Comparison of ENCODE assay signal across 9 cellular contexts in genomic region chr10:71241114-71241898, GRCh38. TPM values are rescaled to one million over a fixed set of nuclear protein-coding genes. Genes with fewer than 3 reads are reported as not detected.
A peak's percentile ranks its signal among the peaks of the same experiment; 100 is the strongest.
DNase-seq lines count a peak whose midpoint lies in the region; ATAC-seq, FAIRE-seq and TF ChIP-seq lines count a peak whose summit lies in the region.
"Had no signal": no experiment of that assay in that cellular context is flagged by ENCODE, and none has a peak within 500 bp of the region (broad histone marks: within the 10 kb centered on the region; RNA-seq: fewer than 3 reads in every experiment).

No MANE protein-coding gene starts in this region.

- H3K36me3 ChIP-seq in K562 (ENCODE audit: control insufficient read depth, insufficient read depth, low read length), result no peaks in the 10 kb centered on the region
- no peaks in the 10 kb centered on the region for H3K36me3 ChIP-seq in tibial artery
- H3K36me3 ChIP-seq in H7 (replicated peaks; ENCODE audit: control insufficient read depth, insufficient read depth, low read length), result no peaks in the 10 kb centered on the region

- 44% methylated on average over 11 of the region's 11 CpGs for WGBS in K562 (ENCODE audit: insufficient coverage, low coverage, missing lambda C conversion rate)
- 37% methylated on average over 11 of the region's 11 CpGs for WGBS in right cardiac atrium

- H3K27ac ChIP-seq in K562 (ENCODE audit: extremely low read depth, low read depth, low read length) (no peak overlapping the region), right cardiac atrium (ENCODE audit: low read length) (peak overlapping the region; percentile 55), tibial artery (peak overlapping the region; percentile 10 to 42)

- POLR2A ChIA-PET in K562 (lab: Yijun Ruan, JAX), result interaction anchor here (0.7 to 2.4 kb wide), 6 partner anchors 11 to 1088 kb away, joined by 4 to 13 read pairs (median 6); no protein-coding TSS in a partner anchor

- H3K9me3 ChIP-seq in K562 (replicated peaks; ENCODE audit: control insufficient read depth, insufficient read depth, low read depth, low read length), result no peaks in the 10 kb centered on the region
- H3K9me3 ChIP-seq in right cardiac atrium (ENCODE audit: control insufficient read depth, low read length), result no peaks in the 10 kb centered on the region
- H3K9me3 ChIP-seq in tibial artery, result no peaks in the 10 kb centered on the region

- TF ChIP-seq POLR2A in K562 (conservative IDR thresholded peaks at IDR 0.05) (no peak), erythroblast (IDR thresholded peaks at IDR 0.05; ENCODE audit: low read length) (no peak)

- ATAC-seq in K562 (peak; percentile 33), right cardiac atrium (peak in 1 of 2 donors; percentile 28)
- ATAC-seq: activated CD8-positive, alpha-beta memory T cell treated with anti-CD3 and anti-CD28 coated beads, Interleukin-2, amount 10 ng/mL, durations not matched to agents 7 days and 5 days had no signal

- H3K4me1 ChIP-seq in K562 (replicated peaks in 1 of 2; ENCODE audit: control insufficient read depth in 2 of 2, insufficient read depth in 2 of 2, low read length in 2 of 2) (peaks cover 30 to 38% of the 10 kb centered on the region in 2 experiments), right cardiac atrium (ENCODE audit: control insufficient read depth, insufficient read depth, low read length) (peaks cover 57% of the 10 kb centered on the region), tibial artery (peaks cover 0 to 72% (median 60%) of the 10 kb centered on the region in 4 donors)

- in situ Hi-C loops in K562 (cut with MboI), result no loop called here

- peaks cover 4% of the 10 kb centered on the region; the same call in 1 of the 2 replicates for H4K20me1 ChIP-seq in K562 (replicated peaks; ENCODE audit: control insufficient read depth, insufficient read depth, low read length)

- no peak for FAIRE-seq in K562 (lab: Jason Lieb, UNC)

- no peak overlapping the region for H3K4me2 ChIP-seq in K562 (ENCODE audit: insufficient read depth, low read length)

- TF ChIP-seq CTCF in LNCaP clone FGC (IDR thresholded peaks at IDR 0.05; ENCODE audit: control insufficient read depth, extremely low read depth, insufficient read depth) (no peak), K562 (IDR thresholded peaks at IDR 0.05 in 2 of 3, conservative IDR thresholded peaks at IDR 0.05 in 1 of 3; ENCODE audit: insufficient read depth in 2 of 3, low read depth in 1 of 3, low read length in 3 of 3) (no peak), tibial artery (IDR thresholded peaks at IDR 0.05) (no peak)

- H2AFZ ChIP-seq in K562 (ENCODE audit: low read depth, low read length), result no peak overlapping the region

- H3K27me3 ChIP-seq in K562 (ENCODE audit: control insufficient read depth in 2 of 2, insufficient read depth in 2 of 2, low read length in 2 of 2), result peaks cover 0 to 11% of the 10 kb centered on the region in 2 experiments; a peak in 2 of 5 replicates
- H3K27me3 ChIP-seq in right cardiac atrium (ENCODE audit: control insufficient read depth, insufficient read depth), result no peaks in the 10 kb centered on the region
- H3K27me3 ChIP-seq in tibial artery, result peaks cover 0 to 10% of the 10 kb centered on the region in 2 donors
- H3K27me3 ChIP-seq in H7 (ENCODE audit: control insufficient read depth, insufficient read depth, low read length), result no peaks in the 10 kb centered on the region

- intact Hi-C loops in K562 (cut with micrococcal nuclease), result no loop called here
- intact Hi-C loops in right cardiac atrium (cut with DNase I), result no loop called here
- intact Hi-C loops in tibial artery (cut with DNase I; ENCODE audit: low total_unique reads), result no loop called here

- H3K9ac ChIP-seq in K562 (ENCODE audit: insufficient read depth in 1 of 2, low read depth in 2 of 2, low read length in 2 of 2), result no peak overlapping the region

- no peak for TF ChIP-seq RAD21 in K562 (CRISPR knock-in tag; conservative IDR thresholded peaks at IDR 0.05 in 1 of 2, IDR thresholded peaks at IDR 0.05 in 1 of 2)

- H3K4me3 ChIP-seq in LNCaP clone FGC (ENCODE audit: low read depth, low read length) (no peak overlapping the region), K562 (no peak overlapping the region), right cardiac atrium (ENCODE audit: low read length) (no peak overlapping the region), tibial artery (no peak overlapping the region), H7 (ENCODE audit: insufficient read depth, low read depth, low read length) (no peak overlapping the region)

- no peaks in the 10 kb centered on the region for H3K79me2 ChIP-seq in K562 (ENCODE audit: control insufficient read depth, insufficient read depth, low read length)

- DNase-seq in LNCaP clone FGC (ENCODE audit: low read depth) (peak; percentile 59), K562 (ENCODE audit: extremely low read depth in 1 of 4, low spot score in 3 of 4) (no peak), right cardiac atrium (peak; percentile 83 to 85 (median 84)), tibial artery (no peak), erythroblast (lab: John Stamatoyannopoulos, UW) (no peak), NCI-H146 (lab: John Stamatoyannopoulos, UW) (no peak), H7 (no peak)
- DNase-seq in stimulated activated CD4-positive, alpha-beta T cell treated with anti-CD3 and anti-CD28 coated beads, Interleukin-2, amount 100 ng/mL, for 24 hours, result no peak
- DNase-seq: activated CD8-positive, alpha-beta memory T cell treated with anti-CD3 and anti-CD28 coated beads, Interleukin-2, amount 10 ng/mL, durations not matched to agents 7 days and 5 days had no signal

- CTCF ChIA-PET in K562 (lab: Yijun Ruan, JAX; ENCODE audit: low intra/inter-chr PET ratio), result no interaction called here

- no peaks in the 10 kb centered on the region for H3K9me1 ChIP-seq in K562 (ENCODE audit: control insufficient read depth, insufficient read depth, low read length)

- no peak for TF ChIP-seq EP300 in K562 (IDR thresholded peaks at IDR 0.05; ENCODE audit: low read length)

- BruUV-seq in K562 (replicated peaks; lab: Mats Ljungman, UMichigan), result no TSS peak

TF ChIP-seq in K562, 482 proteins besides CTCF, POLR2A, EP300 and RAD21 (continues in another document):
- no peak for TF ChIP-seq RNF219 (CRISPR knock-in tag; IDR thresholded peaks at IDR 0.05)
- no peak for TF ChIP-seq ZNF143 (CRISPR knock-in tag; IDR thresholded peaks at IDR 0.05)
- TF ChIP-seq ZNF639 (CRISPR knock-in tag; conservative IDR thresholded peaks at IDR 0.05 in 1 of 2, IDR thresholded peaks at IDR 0.05 in 1 of 2), result no peak
- TF ChIP-seq FOXJ2 (tag; IDR thresholded peaks at IDR 0.05), result no peak
- no peak for TF ChIP-seq ZNF41 (CRISPR knock-in tag; conservative IDR thresholded peaks at IDR 0.05)
- peak in 1 of 2 experiments; percentile 33; a peak in 1 of 4 replicates for TF ChIP-seq RCOR1 (IDR thresholded peaks at IDR 0.05; ENCODE audit: borderline replicate concordance in 1 of 2, low read depth in 2 of 2, low read length in 2 of 2)
- TF ChIP-seq ZNF586 (CRISPR knock-in tag; conservative IDR thresholded peaks at IDR 0.05), result no peak
- no peak for TF ChIP-seq DPF2 (IDR thresholded peaks at IDR 0.05)
- TF ChIP-seq SMAD1 (IDR thresholded peaks at IDR 0.05; ENCODE audit: low read depth, low read length, partially characterized antibody), result no peak
- TF ChIP-seq U2AF2 (optimal IDR thresholded peaks at IDR 0.05; ENCODE audit: low read depth, low read length), result no peak

RNA-seq across cellular contexts. Expression of gene UNC5B, which starts 28.9 kb away (rescaled TPM):
- total RNA-seq in K562 (2011; cell fraction: chromatin; rRNA removed; ENCODE audit: low replicate concordance), result 1.5 and 4.5 TPM in 2 replicates
- 3.7 and 5.2 TPM in 2 replicates for total RNA-seq in K562 (2011; cell fraction: nucleolus; rRNA removed)
- total RNA-seq in K562 (2011; cell fraction: nucleoplasm; rRNA removed), result 3.3 and 3.7 TPM in 2 replicates
- total RNA-seq in K562 (2014; rRNA removed) (5.0 and 6.5 TPM in 2 replicates), K562 (2014; rRNA removed; fragmentation: Illumina TruSeq; extraction: Trizol) (1.7 and 2.1 TPM in 2 replicates), K562 (2015; rRNA removed; fragmentation: Illumina TruSeq; extraction: Trizol) (2.0 and 2.5 TPM in 2 replicates), K562 (2021) (7.6 and 8.4 TPM in 2 replicates), right cardiac atrium (10 to 100 TPM; 17.0 to 26.6 (median 24.0) TPM)
- polyA plus RNA-seq in K562 (2011; rRNA removed) (1.1 and 1.9 TPM in 2 replicates), K562 (2014; fragmentation: Illumina TruSeq; extraction: Trizol) (5.4 and 7.2 TPM in 2 replicates), K562 (2014; fragmentation: Nextera tagmentation; extraction: Ambion mirVana) (under 1 TPM; 0.10 to 0.11 TPM), K562 (2014; rRNA removed) (5.7 TPM in 2 replicates), right cardiac atrium (12.4 TPM)
- 1.7 and 2.5 TPM in 2 replicates for polyA plus RNA-seq in K562 (2011; cell fraction: cytosol; rRNA removed)
- polyA plus RNA-seq in K562 (2011; cell fraction: nucleus; rRNA removed), result 4.6 and 5.8 TPM in 2 replicates
- polyA plus RNA-seq in K562 (2012), result 7.0 and 71.7 TPM in 2 replicates
- 0.57 and 0.95 TPM in 2 replicates for polyA minus RNA-seq in K562 (2011; rRNA and poly(A)+ RNA removed)
- polyA minus RNA-seq in K562 (2011; cell fraction: cytosol; rRNA and poly(A)+ RNA removed), result 1.2 and 1.5 TPM in 2 replicates
- polyA minus RNA-seq in K562 (2011; cell fraction: nucleus; rRNA and poly(A)+ RNA removed), result 1.1 and 1.3 TPM in 2 replicates
- total RNA-seq in H7 (2014; rRNA removed; shearing (Covaris generic)), result 34.7 and 40.2 TPM in 2 replicates

Comparison
In these comparisons a context has a peak if more than half of its experiments do, and no peak if none do; other contexts are left out.
1. DNase-seq: peak in LNCaP clone FGC (single experiment) and right cardiac atrium (3 of 3); none in K562 (0 of 4), tibial artery (0 of 2), erythroblast (0 of 2), NCI-H146 (single experiment), stimulated activated CD4-positive, alpha-beta T cell treated with anti-CD3 and anti-CD28 coated beads, Interleukin-2, amount 100 ng/mL, for 24 hours (0 of 2) and H7 (single experiment).